ENCODE assay signal across 8 cellular contexts in genomic region chr1:206635080-206635982, GRCh38. TPM values are rescaled to one million over a fixed set of nuclear protein-coding genes. Genes with fewer than 3 reads are reported as not detected.
DNase-seq lines count a peak whose midpoint lies in the region; ATAC-seq and TF ChIP-seq lines count a peak whose summit lies in the region.

TSS of gene DYRK3 (plus strand) at chr1:206635536. CDS start at chr1:206635704, 168 bp downstream.

- peak within 1 kb of the TSS; percentile 92 for H3K4me2 ChIP-seq in OCI-LY3 (ENCODE audit: low read length)

- H3K9ac ChIP-seq in OCI-LY3 (ENCODE audit: low read length): peak within 1 kb of the TSS; percentile 70

- peak within 1 kb of the TSS; percentile 17; the same call in 1 of the 2 replicates for H3K27ac ChIP-seq in OCI-LY3 (ENCODE audit: low read length)

- H3K4me3 ChIP-seq in OCI-LY3 (ENCODE audit: low read length) (peak within 1 kb of the TSS; percentile 84), epithelial cell of esophagus (ENCODE audit: low read length) (peak within 1 kb of the TSS; percentile 70), mononuclear cell (ENCODE audit: low read length) (peak within 1 kb of the TSS; percentile 50)

- no peaks in the 10 kb centered on the region for H3K79me2 ChIP-seq in OCI-LY3 (ENCODE audit: low read length)

- H3K4me1 ChIP-seq in OCI-LY3 (ENCODE audit: low read length) (peaks cover 26% of the 10 kb centered on the region), mononuclear cell (ENCODE audit: insufficient read depth, low read length) (peaks cover 19% of the 10 kb centered on the region)

- ATAC-seq in GM21526 (IDR thresholded peaks at IDR 0.05; ENCODE audit: low FRiP score, unreplicated experiment): peak; percentile 84

- no peaks in the 10 kb centered on the region for H3K36me3 ChIP-seq in OCI-LY3 (replicated peaks; ENCODE audit: low read depth, low read length)

- no peak for TF ChIP-seq CTCF in OCI-LY3 (IDR thresholded peaks at IDR 0.05; ENCODE audit: low read depth, low read length)
- TF ChIP-seq CTCF in epithelial cell of esophagus (IDR thresholded peaks at IDR 0.05; ENCODE audit: insufficient read depth, low read depth, low read length, missing control alignments): no peak

- no peaks in the 10 kb centered on the region for H4K20me1 ChIP-seq in OCI-LY3 (ENCODE audit: insufficient read depth, low read length)

- no peaks in the 10 kb centered on the region for H3K9me3 ChIP-seq in OCI-LY3 (ENCODE audit: insufficient read depth, low read length)
- no peaks in the 10 kb centered on the region for H3K9me3 ChIP-seq in mononuclear cell (ENCODE audit: low read depth, low read length)

- peaks cover 23% of the 10 kb centered on the region for H3K27me3 ChIP-seq in OCI-LY3 (ENCODE audit: low read depth, low read length)
- peaks cover 17% of the 10 kb centered on the region for H3K27me3 ChIP-seq in mononuclear cell (ENCODE audit: insufficient read depth, low read length)

- peak; percentile 86 for DNase-seq in DMS114 treated with DMSO at 0.1 percent for 48 hours (lab: John Stamatoyannopoulos, UW; ENCODE audit: unreplicated experiment)
- DNase-seq in HuH-7.5 (ENCODE audit: low spot score): peak; percentile 63
- peak; percentile 90 for DNase-seq in activated T-cell treated with anti-CD3 and anti-CD28 coated beads for 24 hours (ENCODE audit: low read depth)
- DNase-seq in epithelial cell of esophagus (ENCODE audit: low read depth): peak; percentile 96
- peak; percentile 93 for DNase-seq in stimulated activated CD8-positive, alpha-beta memory T cell treated with anti-CD3 and anti-CD28 coated beads, Interleukin-2, amount 100 ng/mL, for 48 hours (ENCODE audit: low read depth in 2 of 2)

- H2AFZ ChIP-seq in OCI-LY3 (ENCODE audit: low read depth, low read length): peak within 1 kb of the TSS; percentile 74

RNA-seq across cellular contexts. Expression of gene DYRK3, which starts in this region (rescaled TPM):
- 1.5 TPM for total RNA-seq in mononuclear cell

Comparison
In these comparisons a context has a peak if more than half of its experiments do, and no peak if none do; other contexts are left out.
1. Peak in every context shown above with its lines: DNase-seq, ATAC-seq, H3K4me3 ChIP-seq and H3K27ac ChIP-seq.